ENCODE assay signal across 8 cellular contexts in the genomic region with DNA sequence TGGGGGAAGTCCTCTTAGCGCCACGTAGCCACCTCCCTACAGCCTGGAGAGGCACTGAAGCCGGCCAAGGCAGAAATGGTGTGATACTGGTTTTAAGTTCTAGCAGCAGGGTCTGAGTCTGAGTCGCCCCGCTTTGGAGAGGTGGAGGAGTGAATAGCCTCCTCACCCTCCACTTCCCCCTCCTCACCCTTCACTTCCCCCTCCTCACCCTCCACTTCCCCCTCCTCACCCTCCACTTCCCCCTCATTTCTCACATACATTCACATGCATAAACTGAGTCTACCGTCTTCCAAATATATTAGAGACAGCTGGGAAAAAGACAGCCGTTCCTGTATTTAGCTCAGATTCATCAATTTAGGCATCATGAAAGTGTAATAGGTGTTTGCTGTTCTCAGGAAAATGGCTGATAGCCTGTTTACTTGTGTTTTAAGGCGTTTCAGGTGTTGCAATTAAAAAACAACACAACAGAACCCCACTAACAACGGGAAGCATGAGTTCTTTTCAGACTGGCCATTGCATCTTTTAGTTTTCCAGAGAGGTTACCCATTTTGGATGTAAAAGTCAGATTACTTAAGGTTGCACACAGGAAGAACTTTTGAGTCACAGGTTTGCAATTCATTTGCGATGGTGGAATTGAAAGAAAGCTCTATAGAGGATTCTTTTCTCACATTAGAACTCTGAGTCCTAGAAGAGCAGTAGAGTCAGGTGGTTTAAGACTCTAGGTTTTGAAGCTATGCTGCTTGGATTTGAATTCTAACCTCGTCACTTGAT. TPM values are rescaled to one million over a fixed set of nuclear protein-coding genes. Genes with fewer than 3 reads are reported as not detected.
DNase-seq lines count a peak whose midpoint lies in the region; ATAC-seq and TF ChIP-seq lines count a peak whose summit lies in the region.

No MANE protein-coding gene starts in this region.

- peaks cover 5% of the 10 kb centered on the region for H3K36me3 Mint-ChIP-seq in MCF 10A (ENCODE audit: insufficient read depth, unreplicated experiment)

- peak overlapping the region; percentile 99 for H3K4me3 ChIP-seq in DOHH2 (ENCODE audit: low read length)
- H3K4me3 ChIP-seq in LNCaP clone FGC (ENCODE audit: low read depth, low read length): peak overlapping the region; percentile 89
- peak overlapping the region; percentile 63 to 91 for H3K4me3 ChIP-seq in left lung
- H3K4me3 ChIP-seq in tibial nerve: peak overlapping the region; percentile 79 to 90 (median 85)

- H3K36me3 ChIP-seq in DOHH2 (ENCODE audit: control insufficient read depth, low read length) (peaks cover 17% of the 10 kb centered on the region), left lung (no peaks in the 10 kb centered on the region), tibial nerve (no peaks in the 10 kb centered on the region)

- H3K79me2 ChIP-seq in DOHH2 (ENCODE audit: control insufficient read depth, low read length): peaks cover 56% of the 10 kb centered on the region

- H3K9me3 Mint-ChIP-seq in MCF 10A (ENCODE audit: unreplicated experiment): no peaks in the 10 kb centered on the region

- no peak for TF ChIP-seq EP300 in tibial nerve (IDR thresholded peaks at IDR 0.05)

- no peaks in the 10 kb centered on the region for H3K27me3 Mint-ChIP-seq in MCF 10A (ENCODE audit: insufficient read depth, unreplicated experiment)

- no peak for TF ChIP-seq POLR2A in tibial nerve (IDR thresholded peaks at IDR 0.05)

- peak overlapping the region; percentile 86 for H3K4me3 Mint-ChIP-seq in MCF 10A (ENCODE audit: unreplicated experiment)

- intact Hi-C loops in MCF 10A (cut with micrococcal nuclease) (loop anchor here (1.0 to 2.0 kb wide), 2 partner anchors 20 to 49 kb away; no protein-coding TSS in a partner anchor), left lung (cut with DNase I) (no loop called here)

- peaks cover 25% of the 10 kb centered on the region for H4K20me1 ChIP-seq in DOHH2 (ENCODE audit: control insufficient read depth, insufficient read depth, low read depth, low read length)

- peak overlapping the region; percentile 100 for H3K4me2 ChIP-seq in DOHH2 (ENCODE audit: low read length)

- H3K27ac Mint-ChIP-seq in MCF 10A (ENCODE audit: low read depth, unreplicated experiment): peak overlapping the region; percentile 86

- H3K9me2 ChIP-seq in DOHH2 (replicated peaks; ENCODE audit: control insufficient read depth, low read length): no peaks in the 10 kb centered on the region

- peaks cover 6% of the 10 kb centered on the region for H3K4me1 Mint-ChIP-seq in MCF 10A (ENCODE audit: insufficient read depth, unreplicated experiment)

- DNase-seq in LNCaP clone FGC (ENCODE audit: low read depth): no peak
- DNase-seq in MCF 10A (ENCODE audit: unreplicated experiment): no peak
- no peak for DNase-seq in left lung
- DNase-seq in tibial nerve (ENCODE audit: low spot score in 2 of 2): no peak
- DNase-seq in NCI-H2227 (lab: John Stamatoyannopoulos, UW; ENCODE audit: unreplicated experiment): no peak
- DNase-seq in NCI-H1694 treated with DMSO at 0.1 percent for 48 hours (lab: John Stamatoyannopoulos, UW): no peak

- H3K4me1 ChIP-seq in DOHH2 (ENCODE audit: control insufficient read depth, low read length): peaks cover 23% of the 10 kb centered on the region
- H3K4me1 ChIP-seq in left lung: peaks cover 20 to 50% of the 10 kb centered on the region in 2 donors
- H3K4me1 ChIP-seq in tibial nerve: peaks cover 0 to 27% (median 16%) of the 10 kb centered on the region in 4 donors

- BruUV-seq in MCF 10A (replicated peaks; lab: Mats Ljungman, UMichigan): no TSS peak

- POLR2A ChIA-PET in MCF 10A (lab: Yijun Ruan, JAX): interaction anchor here (0.6 to 7.8 kb wide), 24 partner anchors 8 to 1094 kb away, joined by 3 to 154 read pairs (median 4); a partner anchor contains a TSS

- no peak for TF ChIP-seq CTCF in DOHH2 (IDR thresholded peaks at IDR 0.05; ENCODE audit: low read depth, low read length, poor library complexity, severe bottlenecking)
- no peak for TF ChIP-seq CTCF in LNCaP clone FGC (IDR thresholded peaks at IDR 0.05; ENCODE audit: control insufficient read depth, extremely low read depth, insufficient read depth)
- TF ChIP-seq CTCF in MCF 10A (IDR thresholded peaks at IDR 0.05; ENCODE audit: unreplicated experiment): no peak
- no peak for TF ChIP-seq CTCF in left lung (IDR thresholded peaks at IDR 0.05)
- no peak for TF ChIP-seq CTCF in tibial nerve (IDR thresholded peaks at IDR 0.05)

- H3K9me3 ChIP-seq in DOHH2 (ENCODE audit: control insufficient read depth, insufficient read depth, low read length) (peaks cover 4% of the 10 kb centered on the region), left lung (peaks cover 0 to 5% of the 10 kb centered on the region in 2 donors), tibial nerve (no peaks in the 10 kb centered on the region)

- CTCF ChIA-PET in MCF 10A (lab: Yijun Ruan, JAX): interaction anchor here (0.5 to 2.4 kb wide), 10 partner anchors 12 to 697 kb away, joined by 3 to 10 read pairs (median 4); no protein-coding TSS in a partner anchor

- 12 to 15% methylated on average over 11 of the region's 11 CpGs for WGBS in tibial nerve, 2 donors

- H3K27me3 ChIP-seq in DOHH2 (ENCODE audit: control insufficient read depth, low read length) (no peaks in the 10 kb centered on the region), left lung (no peaks in the 10 kb centered on the region), tibial nerve (no peaks in the 10 kb centered on the region)

- ATAC-seq in left lung: peak; percentile 69
- ATAC-seq in HG02571 (IDR thresholded peaks at IDR 0.05; ENCODE audit: unreplicated experiment): no peak

- H3K27ac ChIP-seq in DOHH2 (ENCODE audit: low read depth, low read length) (peak overlapping the region; percentile 76), left lung (peak overlapping the region; percentile 94 to 99), tibial nerve (peak overlapping the region; percentile 81 to 95 (median 91))

- H3F3A ChIP-seq in DOHH2 (ENCODE audit: control insufficient read depth, insufficient read depth): 0 out of 2 replicates have a peak, but pooled peaks cover 3% of the 10 kb centered on the region

RNA-seq across cellular contexts. Expression of a gene that starts 0.8 kb away (rescaled TPM):
- total RNA-seq in MCF 10A (2022) (44.9 and 56.9 TPM in 2 replicates), left lung (10 to 100 TPM; 19.0 to 24.1 TPM), tibial nerve (10 to 100 TPM in 3 of 4 donors, 1 to 10 TPM in 1; 9.6 to 12.7 (median 12.4) TPM)
